1 cellular context compared by ENCODE assay signal in the genomic region with DNA sequence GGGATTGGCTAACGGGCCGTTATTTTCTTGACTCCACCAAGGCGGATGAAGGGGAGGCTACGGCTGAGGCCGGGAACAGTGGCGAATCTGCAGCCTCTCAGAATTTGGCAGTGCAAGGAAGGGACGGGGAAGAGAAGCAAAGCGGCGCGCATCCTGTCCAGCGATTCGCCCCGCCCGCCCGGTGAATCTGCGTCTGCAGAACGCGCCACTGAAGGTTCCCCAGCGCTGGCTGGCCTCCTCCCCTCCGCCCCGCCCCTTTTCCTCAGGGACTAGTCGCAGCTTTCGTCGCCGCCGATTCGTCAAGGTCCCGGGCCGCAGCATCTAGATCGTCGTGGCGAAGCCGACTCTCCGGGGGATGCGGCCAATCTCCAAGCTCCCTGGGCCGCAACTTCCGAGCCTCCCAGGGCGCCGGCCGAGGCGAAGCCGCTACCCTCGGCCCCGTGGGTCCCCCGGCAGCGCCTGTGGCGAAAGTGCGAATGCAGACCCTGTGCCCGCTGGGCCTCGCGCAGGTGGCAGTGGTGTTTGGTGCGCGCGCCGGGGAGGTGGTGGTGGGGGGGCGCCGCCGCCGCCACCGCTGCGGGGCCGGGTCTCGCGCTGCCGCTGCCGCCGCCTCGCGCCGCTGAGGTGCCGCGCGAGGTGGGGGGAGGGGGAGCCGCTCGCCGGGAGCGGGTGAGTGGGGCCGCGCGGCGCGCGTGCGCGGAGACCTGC.
TF ChIP-seq lines count a peak whose summit lies in the region.

A gene (plus strand): TSS at position 299 of the 708 bp plus-strand sequence. CDS start 978 bp downstream, outside the sequence.

TF ChIP-seq in WTC11, 78 proteins besides CTCF, POLR2A, EP300 and RAD21 (continued from another document and continues in another):
- TF ChIP-seq, protein P1, sequence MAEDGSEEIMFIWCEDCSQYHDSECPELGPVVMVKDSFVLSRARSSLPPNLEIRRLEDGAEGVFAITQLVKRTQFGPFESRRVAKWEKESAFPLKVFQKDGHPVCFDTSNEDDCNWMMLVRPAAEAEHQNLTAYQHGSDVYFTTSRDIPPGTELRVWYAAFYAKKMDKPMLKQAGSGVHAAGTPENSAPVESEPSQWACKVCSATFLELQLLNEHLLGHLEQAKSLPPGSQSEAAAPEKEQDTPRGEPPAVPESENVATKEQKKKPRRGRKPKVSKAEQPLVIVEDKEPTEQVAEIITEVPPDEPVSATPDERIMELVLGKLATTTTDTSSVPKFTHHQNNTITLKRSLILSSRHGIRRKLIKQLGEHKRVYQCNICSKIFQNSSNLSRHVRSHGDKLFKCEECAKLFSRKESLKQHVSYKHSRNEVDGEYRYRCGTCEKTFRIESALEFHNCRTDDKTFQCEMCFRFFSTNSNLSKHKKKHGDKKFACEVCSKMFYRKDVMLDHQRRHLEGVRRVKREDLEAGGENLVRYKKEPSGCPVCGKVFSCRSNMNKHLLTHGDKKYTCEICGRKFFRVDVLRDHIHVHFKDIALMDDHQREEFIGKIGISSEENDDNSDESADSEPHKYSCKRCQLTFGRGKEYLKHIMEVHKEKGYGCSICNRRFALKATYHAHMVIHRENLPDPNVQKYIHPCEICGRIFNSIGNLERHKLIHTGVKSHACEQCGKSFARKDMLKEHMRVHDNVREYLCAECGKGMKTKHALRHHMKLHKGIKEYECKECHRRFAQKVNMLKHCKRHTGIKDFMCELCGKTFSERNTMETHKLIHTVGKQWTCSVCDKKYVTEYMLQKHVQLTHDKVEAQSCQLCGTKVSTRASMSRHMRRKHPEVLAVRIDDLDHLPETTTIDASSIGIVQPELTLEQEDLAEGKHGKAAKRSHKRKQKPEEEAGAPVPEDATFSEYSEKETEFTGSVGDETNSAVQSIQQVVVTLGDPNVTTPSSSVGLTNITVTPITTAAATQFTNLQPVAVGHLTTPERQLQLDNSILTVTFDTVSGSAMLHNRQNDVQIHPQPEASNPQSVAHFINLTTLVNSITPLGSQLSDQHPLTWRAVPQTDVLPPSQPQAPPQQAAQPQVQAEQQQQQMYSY (CRISPR knock-in tag; IDR thresholded peaks at IDR 0.05) = no peak
- no peak for TF ChIP-seq JAZF1 (CRISPR knock-in tag; IDR thresholded peaks at IDR 0.05)
- no peak for TF ChIP-seq ZNF396 (CRISPR knock-in tag; IDR thresholded peaks at IDR 0.05; ENCODE audit: borderline replicate concordance)
- TF ChIP-seq SP1 (CRISPR knock-in tag; conservative IDR thresholded peaks at IDR 0.05) = peak; percentile 99
- no peak for TF ChIP-seq NR3C1 (CRISPR knock-in tag; conservative IDR thresholded peaks at IDR 0.05; ENCODE audit: low read depth)
- TF ChIP-seq, protein P2, sequence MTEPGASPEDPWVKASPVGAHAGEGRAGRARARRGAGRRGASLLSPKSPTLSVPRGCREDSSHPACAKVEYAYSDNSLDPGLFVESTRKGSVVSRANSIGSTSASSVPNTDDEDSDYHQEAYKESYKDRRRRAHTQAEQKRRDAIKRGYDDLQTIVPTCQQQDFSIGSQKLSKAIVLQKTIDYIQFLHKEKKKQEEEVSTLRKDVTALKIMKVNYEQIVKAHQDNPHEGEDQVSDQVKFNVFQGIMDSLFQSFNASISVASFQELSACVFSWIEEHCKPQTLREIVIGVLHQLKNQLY (CRISPR knock-in tag; IDR thresholded peaks at IDR 0.05) = no peak
- TF ChIP-seq ETV6 (CRISPR knock-in tag; IDR thresholded peaks at IDR 0.05) = no peak
- TF ChIP-seq, protein P3, sequence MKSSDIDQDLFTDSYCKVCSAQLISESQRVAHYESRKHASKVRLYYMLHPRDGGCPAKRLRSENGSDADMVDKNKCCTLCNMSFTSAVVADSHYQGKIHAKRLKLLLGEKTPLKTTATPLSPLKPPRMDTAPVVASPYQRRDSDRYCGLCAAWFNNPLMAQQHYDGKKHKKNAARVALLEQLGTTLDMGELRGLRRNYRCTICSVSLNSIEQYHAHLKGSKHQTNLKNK (CRISPR knock-in tag; IDR thresholded peaks at IDR 0.05) = peak; percentile 51; the same call in 1 of the 2 replicates
- TF ChIP-seq, protein P4, sequence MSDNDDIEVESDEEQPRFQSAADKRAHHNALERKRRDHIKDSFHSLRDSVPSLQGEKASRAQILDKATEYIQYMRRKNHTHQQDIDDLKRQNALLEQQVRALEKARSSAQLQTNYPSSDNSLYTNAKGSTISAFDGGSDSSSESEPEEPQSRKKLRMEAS (CRISPR knock-in tag; IDR thresholded peaks at IDR 0.05) = peak; percentile 64
- TF ChIP-seq, protein P5, sequence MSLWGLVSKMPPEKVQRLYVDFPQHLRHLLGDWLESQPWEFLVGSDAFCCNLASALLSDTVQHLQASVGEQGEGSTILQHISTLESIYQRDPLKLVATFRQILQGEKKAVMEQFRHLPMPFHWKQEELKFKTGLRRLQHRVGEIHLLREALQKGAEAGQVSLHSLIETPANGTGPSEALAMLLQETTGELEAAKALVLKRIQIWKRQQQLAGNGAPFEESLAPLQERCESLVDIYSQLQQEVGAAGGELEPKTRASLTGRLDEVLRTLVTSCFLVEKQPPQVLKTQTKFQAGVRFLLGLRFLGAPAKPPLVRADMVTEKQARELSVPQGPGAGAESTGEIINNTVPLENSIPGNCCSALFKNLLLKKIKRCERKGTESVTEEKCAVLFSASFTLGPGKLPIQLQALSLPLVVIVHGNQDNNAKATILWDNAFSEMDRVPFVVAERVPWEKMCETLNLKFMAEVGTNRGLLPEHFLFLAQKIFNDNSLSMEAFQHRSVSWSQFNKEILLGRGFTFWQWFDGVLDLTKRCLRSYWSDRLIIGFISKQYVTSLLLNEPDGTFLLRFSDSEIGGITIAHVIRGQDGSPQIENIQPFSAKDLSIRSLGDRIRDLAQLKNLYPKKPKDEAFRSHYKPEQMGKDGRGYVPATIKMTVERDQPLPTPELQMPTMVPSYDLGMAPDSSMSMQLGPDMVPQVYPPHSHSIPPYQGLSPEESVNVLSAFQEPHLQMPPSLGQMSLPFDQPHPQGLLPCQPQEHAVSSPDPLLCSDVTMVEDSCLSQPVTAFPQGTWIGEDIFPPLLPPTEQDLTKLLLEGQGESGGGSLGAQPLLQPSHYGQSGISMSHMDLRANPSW (CRISPR knock-in tag; conservative IDR thresholded peaks at IDR 0.05; ENCODE audit: low read depth) = no peak
- TF ChIP-seq ZNF219 (CRISPR knock-in tag; IDR thresholded peaks at IDR 0.05; ENCODE audit: borderline replicate concordance) = no peak
- no peak for TF ChIP-seq ZBTB21 (CRISPR knock-in tag; IDR thresholded peaks at IDR 0.05; ENCODE audit: borderline replicate concordance)
- TF ChIP-seq PRRX2 (CRISPR knock-in tag; IDR thresholded peaks at IDR 0.05) = 0 out of 2 replicates have a peak, but pooled peaks have one; percentile 7
- TF ChIP-seq, protein P6, sequence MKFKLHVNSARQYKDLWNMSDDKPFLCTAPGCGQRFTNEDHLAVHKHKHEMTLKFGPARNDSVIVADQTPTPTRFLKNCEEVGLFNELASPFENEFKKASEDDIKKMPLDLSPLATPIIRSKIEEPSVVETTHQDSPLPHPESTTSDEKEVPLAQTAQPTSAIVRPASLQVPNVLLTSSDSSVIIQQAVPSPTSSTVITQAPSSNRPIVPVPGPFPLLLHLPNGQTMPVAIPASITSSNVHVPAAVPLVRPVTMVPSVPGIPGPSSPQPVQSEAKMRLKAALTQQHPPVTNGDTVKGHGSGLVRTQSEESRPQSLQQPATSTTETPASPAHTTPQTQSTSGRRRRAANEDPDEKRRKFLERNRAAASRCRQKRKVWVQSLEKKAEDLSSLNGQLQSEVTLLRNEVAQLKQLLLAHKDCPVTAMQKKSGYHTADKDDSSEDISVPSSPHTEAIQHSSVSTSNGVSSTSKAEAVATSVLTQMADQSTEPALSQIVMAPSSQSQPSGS (CRISPR knock-in tag; IDR thresholded peaks at IDR 0.05; ENCODE audit: borderline replicate concordance, low read depth) = no peak
- no peak for TF ChIP-seq JUN (CRISPR knock-in tag; IDR thresholded peaks at IDR 0.05)
- TF ChIP-seq ZNF317 (CRISPR knock-in tag; IDR thresholded peaks at IDR 0.05; ENCODE audit: borderline replicate concordance, low read depth) = no peak
- peak; percentile 74; the same call in 1 of the 2 replicates for TF ChIP-seq TEAD1 (CRISPR knock-in tag; IDR thresholded peaks at IDR 0.05)
- TF ChIP-seq, protein P7, sequence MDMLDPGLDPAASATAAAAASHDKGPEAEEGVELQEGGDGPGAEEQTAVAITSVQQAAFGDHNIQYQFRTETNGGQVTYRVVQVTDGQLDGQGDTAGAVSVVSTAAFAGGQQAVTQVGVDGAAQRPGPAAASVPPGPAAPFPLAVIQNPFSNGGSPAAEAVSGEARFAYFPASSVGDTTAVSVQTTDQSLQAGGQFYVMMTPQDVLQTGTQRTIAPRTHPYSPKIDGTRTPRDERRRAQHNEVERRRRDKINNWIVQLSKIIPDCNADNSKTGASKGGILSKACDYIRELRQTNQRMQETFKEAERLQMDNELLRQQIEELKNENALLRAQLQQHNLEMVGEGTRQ (CRISPR knock-in tag; IDR thresholded peaks at IDR 0.05) = no peak
- TF ChIP-seq, protein P8, sequence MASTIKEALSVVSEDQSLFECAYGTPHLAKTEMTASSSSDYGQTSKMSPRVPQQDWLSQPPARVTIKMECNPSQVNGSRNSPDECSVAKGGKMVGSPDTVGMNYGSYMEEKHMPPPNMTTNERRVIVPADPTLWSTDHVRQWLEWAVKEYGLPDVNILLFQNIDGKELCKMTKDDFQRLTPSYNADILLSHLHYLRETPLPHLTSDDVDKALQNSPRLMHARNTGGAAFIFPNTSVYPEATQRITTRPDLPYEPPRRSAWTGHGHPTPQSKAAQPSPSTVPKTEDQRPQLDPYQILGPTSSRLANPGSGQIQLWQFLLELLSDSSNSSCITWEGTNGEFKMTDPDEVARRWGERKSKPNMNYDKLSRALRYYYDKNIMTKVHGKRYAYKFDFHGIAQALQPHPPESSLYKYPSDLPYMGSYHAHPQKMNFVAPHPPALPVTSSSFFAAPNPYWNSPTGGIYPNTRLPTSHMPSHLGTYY (CRISPR knock-in tag; IDR thresholded peaks at IDR 0.05) = no peak; the same call in 1 of the 2 replicates
- no peak for TF ChIP-seq ATF1 (CRISPR knock-in tag; IDR thresholded peaks at IDR 0.05)
- 0 out of 2 replicates have a peak, but pooled peaks have one; percentile 27 for TF ChIP-seq CREM (CRISPR knock-in tag; IDR thresholded peaks at IDR 0.05)
- TF ChIP-seq, protein P9, sequence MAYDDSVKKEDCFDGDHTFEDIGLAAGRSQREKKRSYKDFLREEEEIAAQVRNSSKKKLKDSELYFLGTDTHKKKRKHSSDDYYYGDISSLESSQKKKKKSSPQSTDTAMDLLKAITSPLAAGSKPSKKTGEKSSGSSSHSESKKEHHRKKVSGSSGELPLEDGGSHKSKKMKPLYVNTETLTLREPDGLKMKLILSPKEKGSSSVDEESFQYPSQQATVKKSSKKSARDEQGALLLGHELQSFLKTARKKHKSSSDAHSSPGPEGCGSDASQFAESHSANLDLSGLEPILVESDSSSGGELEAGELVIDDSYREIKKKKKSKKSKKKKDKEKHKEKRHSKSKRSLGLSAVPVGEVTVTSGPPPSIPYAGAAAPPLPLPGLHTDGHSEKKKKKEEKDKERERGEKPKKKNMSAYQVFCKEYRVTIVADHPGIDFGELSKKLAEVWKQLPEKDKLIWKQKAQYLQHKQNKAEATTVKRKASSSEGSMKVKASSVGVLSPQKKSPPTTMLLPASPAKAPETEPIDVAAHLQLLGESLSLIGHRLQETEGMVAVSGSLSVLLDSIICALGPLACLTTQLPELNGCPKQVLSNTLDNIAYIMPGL (CRISPR knock-in tag; IDR thresholded peaks at IDR 0.05) = peak; percentile 57; the same call in 1 of the 2 replicates
- TF ChIP-seq TCF7 (CRISPR knock-in tag; IDR thresholded peaks at IDR 0.05; ENCODE audit: low read depth) = no peak
- no peak; the same call in 1 of the 2 replicates for TF ChIP-seq TEAD4 (CRISPR knock-in tag; IDR thresholded peaks at IDR 0.05)
- TF ChIP-seq, protein P10, sequence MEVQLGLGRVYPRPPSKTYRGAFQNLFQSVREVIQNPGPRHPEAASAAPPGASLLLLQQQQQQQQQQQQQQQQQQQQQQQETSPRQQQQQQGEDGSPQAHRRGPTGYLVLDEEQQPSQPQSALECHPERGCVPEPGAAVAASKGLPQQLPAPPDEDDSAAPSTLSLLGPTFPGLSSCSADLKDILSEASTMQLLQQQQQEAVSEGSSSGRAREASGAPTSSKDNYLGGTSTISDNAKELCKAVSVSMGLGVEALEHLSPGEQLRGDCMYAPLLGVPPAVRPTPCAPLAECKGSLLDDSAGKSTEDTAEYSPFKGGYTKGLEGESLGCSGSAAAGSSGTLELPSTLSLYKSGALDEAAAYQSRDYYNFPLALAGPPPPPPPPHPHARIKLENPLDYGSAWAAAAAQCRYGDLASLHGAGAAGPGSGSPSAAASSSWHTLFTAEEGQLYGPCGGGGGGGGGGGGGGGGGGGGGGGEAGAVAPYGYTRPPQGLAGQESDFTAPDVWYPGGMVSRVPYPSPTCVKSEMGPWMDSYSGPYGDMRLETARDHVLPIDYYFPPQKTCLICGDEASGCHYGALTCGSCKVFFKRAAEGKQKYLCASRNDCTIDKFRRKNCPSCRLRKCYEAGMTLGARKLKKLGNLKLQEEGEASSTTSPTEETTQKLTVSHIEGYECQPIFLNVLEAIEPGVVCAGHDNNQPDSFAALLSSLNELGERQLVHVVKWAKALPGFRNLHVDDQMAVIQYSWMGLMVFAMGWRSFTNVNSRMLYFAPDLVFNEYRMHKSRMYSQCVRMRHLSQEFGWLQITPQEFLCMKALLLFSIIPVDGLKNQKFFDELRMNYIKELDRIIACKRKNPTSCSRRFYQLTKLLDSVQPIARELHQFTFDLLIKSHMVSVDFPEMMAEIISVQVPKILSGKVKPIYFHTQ (CRISPR knock-in tag; IDR thresholded peaks at IDR 0.05) = no peak
- no peak for TF ChIP-seq CBFB (CRISPR knock-in tag; IDR thresholded peaks at IDR 0.05; ENCODE audit: low read depth)
- TF ChIP-seq FOXK1 (CRISPR knock-in tag; IDR thresholded peaks at IDR 0.05) = peak; percentile 46
- peak; percentile 46; the same call in 1 of the 2 replicates for TF ChIP-seq GABPB1 (CRISPR knock-in tag; IDR thresholded peaks at IDR 0.05)
- TF ChIP-seq NFE2L1 (CRISPR knock-in tag; IDR thresholded peaks at IDR 0.05) = no peak
- TF ChIP-seq MXD4 (CRISPR knock-in tag; IDR thresholded peaks at IDR 0.05; ENCODE audit: borderline replicate concordance) = no peak
- TF ChIP-seq FOXJ3 (CRISPR knock-in tag; IDR thresholded peaks at IDR 0.05; ENCODE audit: borderline replicate concordance) = no peak
- no peak for TF ChIP-seq SOX15 (CRISPR knock-in tag; IDR thresholded peaks at IDR 0.05)
- TF ChIP-seq, protein P11, sequence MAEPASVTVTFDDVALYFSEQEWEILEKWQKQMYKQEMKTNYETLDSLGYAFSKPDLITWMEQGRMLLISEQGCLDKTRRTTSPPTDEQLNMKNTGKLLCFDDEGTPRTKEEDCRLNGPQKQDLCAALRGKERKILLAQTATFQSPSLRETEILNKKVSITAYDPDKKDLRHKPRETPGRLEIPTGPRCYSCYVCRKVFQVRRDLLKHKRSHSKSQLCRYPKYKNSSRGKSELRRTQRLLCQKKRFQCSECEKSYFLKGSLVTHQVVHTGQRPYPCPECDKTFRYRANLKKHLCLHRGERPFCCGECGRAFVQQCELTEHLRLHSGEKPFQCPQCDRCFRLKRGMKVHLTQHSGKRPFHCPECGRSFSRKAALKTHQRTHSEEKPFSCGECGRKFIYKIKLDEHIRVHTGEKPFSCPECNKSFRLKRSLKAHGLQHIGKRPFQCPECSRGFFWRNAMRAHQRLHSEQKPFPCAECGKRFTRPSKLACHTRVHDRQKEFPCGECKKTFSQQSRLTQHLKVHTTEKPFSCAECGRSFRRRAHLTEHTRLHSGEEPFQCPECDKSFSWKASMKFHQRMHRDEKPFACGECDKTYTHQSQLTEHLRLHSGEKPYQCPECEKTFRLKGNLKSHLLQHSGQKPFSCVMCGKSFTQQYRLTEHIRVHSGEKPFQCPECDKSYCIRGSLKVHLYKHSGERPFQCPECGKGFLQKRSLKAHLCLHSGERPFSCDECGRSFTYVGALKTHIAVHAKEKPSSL (CRISPR knock-in tag; conservative IDR thresholded peaks at IDR 0.05) = no peak
